ENCODE assay signal across 1 cellular context in genomic region chrX:103248553-103248952, GRCh38.
TF ChIP-seq lines count a peak whose summit lies in the region.

No MANE protein-coding gene starts in this region.

TF ChIP-seq in K562, 482 proteins besides CTCF, POLR2A, EP300 and RAD21 (continued from another document):
- peak; percentile 66 for TF ChIP-seq DEAF1 (CRISPR knock-in tag; IDR thresholded peaks at IDR 0.05)
- no peak for TF ChIP-seq ZKSCAN8 (CRISPR knock-in tag; IDR thresholded peaks at IDR 0.05)
- TF ChIP-seq PBX2 (CRISPR knock-in tag; IDR thresholded peaks at IDR 0.05; ENCODE audit: low read depth): no peak
- TF ChIP-seq PBX2 (tag; conservative IDR thresholded peaks at IDR 0.05; ENCODE audit: low read depth): 0 out of 2 replicates have a peak, but pooled peaks have one; percentile 15
- peak; percentile 22 for TF ChIP-seq MEIS2 (IDR thresholded peaks at IDR 0.05; ENCODE audit: partially characterized antibody)
